In genomic region chr2:86706220-86706619, GRCh38 we compare ENCODE assay signal across 1 cellular context.
TF ChIP-seq lines count a peak whose summit lies in the region.

No MANE protein-coding gene starts in this region.

TF ChIP-seq in HepG2, 621 proteins besides CTCF, POLR2A, EP300 and RAD21 (continued from another document):
- TF ChIP-seq SOX6 (IDR thresholded peaks at IDR 0.05), result no peak
- TF ChIP-seq SOX6 (CRISPR knock-in tag; IDR thresholded peaks at IDR 0.05), result peak; percentile 34; the same call in 1 of the 2 replicates
- no peak for TF ChIP-seq SMYD3 (CRISPR knock-in tag; IDR thresholded peaks at IDR 0.05)
- TF ChIP-seq ZNF607 (CRISPR knock-in tag; IDR thresholded peaks at IDR 0.05; ENCODE audit: borderline replicate concordance), result no peak
- no peak for TF ChIP-seq TCF12 (IDR thresholded peaks at IDR 0.05)
- no peak for TF ChIP-seq TCF12 (CRISPR knock-in tag; IDR thresholded peaks at IDR 0.05)
- peak; percentile 10; the same call in 1 of the 2 replicates for TF ChIP-seq ZNF331 (CRISPR knock-in tag; IDR thresholded peaks at IDR 0.05)
- peak; percentile 64; the same call in 1 of the 2 replicates for TF ChIP-seq PITX1 (CRISPR knock-in tag; IDR thresholded peaks at IDR 0.05)
- TF ChIP-seq YEATS4 (CRISPR knock-in tag; IDR thresholded peaks at IDR 0.05; ENCODE audit: borderline replicate concordance), result no peak
- TF ChIP-seq, protein P1, sequence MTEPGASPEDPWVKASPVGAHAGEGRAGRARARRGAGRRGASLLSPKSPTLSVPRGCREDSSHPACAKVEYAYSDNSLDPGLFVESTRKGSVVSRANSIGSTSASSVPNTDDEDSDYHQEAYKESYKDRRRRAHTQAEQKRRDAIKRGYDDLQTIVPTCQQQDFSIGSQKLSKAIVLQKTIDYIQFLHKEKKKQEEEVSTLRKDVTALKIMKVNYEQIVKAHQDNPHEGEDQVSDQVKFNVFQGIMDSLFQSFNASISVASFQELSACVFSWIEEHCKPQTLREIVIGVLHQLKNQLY (CRISPR knock-in tag; IDR thresholded peaks at IDR 0.05), result no peak
- TF ChIP-seq HMG20A (CRISPR knock-in tag; IDR thresholded peaks at IDR 0.05; ENCODE audit: borderline replicate concordance), result peak; percentile 49; the same call in 1 of the 2 replicates
- TF ChIP-seq TEAD3 (CRISPR knock-in tag; optimal IDR thresholded peaks at IDR 0.05; ENCODE audit: borderline replicate concordance), result peak; percentile 32
- no peak for TF ChIP-seq ATAD3A (CRISPR knock-in tag; IDR thresholded peaks at IDR 0.05)
